8 cellular contexts compared by ENCODE assay signal in genomic region chrX:114344756-114345155, GRCh38.
DNase-seq lines count a peak whose midpoint lies in the region; ATAC-seq and TF ChIP-seq lines count a peak whose summit lies in the region.

No MANE protein-coding gene starts in this region.

- BruUV-seq in A673 (replicated peaks; lab: Mats Ljungman, UMichigan): no TSS peak

- peak; percentile 82 for DNase-seq in A673 (ENCODE audit: low spot score)
- peak; percentile 7 for DNase-seq in NCI-H2107 treated with DMSO at 0.1 percent for 48 hours (lab: John Stamatoyannopoulos, UW; ENCODE audit: unreplicated experiment)
- DNase-seq in chondrocyte (ENCODE audit: low spot score): no peak
- no peak for DNase-seq in osteocyte (ENCODE audit: extremely low spot score, unreplicated experiment)
- DNase-seq in T-helper 17 cell: no peak
- no peak for DNase-seq in stimulated activated effector memory CD8-positive, alpha-beta T cell treated with anti-CD3 and anti-CD28 coated beads, Interleukin-12 subunit alpha, Interleukin-12 subunit beta, amount 100 ng/mL, for 72 hours (ENCODE audit: low spot score in 2 of 2)

- POLR2A ChIA-PET in A673 (lab: Charles Lee; ENCODE audit: low non-redundant PET): no interaction called here

- H3K36me3 Mint-ChIP-seq in chondrocyte (ENCODE audit: low read depth) (no peaks in the 10 kb centered on the region), osteocyte (ENCODE audit: unreplicated experiment) (no peaks in the 10 kb centered on the region), T-helper 17 cell (ENCODE audit: low read depth) (no peaks in the 10 kb centered on the region)
- H3K36me3 Mint-ChIP-seq in stimulated activated effector memory CD8-positive, alpha-beta T cell treated with anti-CD3 and anti-CD28 coated beads, Interleukin-12 subunit alpha, Interleukin-12 subunit beta, amount 100 ng/mL, for 72 hours: no peaks in the 10 kb centered on the region

- no peak overlapping the region for H3K4me3 Mint-ChIP-seq in chondrocyte (ENCODE audit: unreplicated experiment)
- H3K4me3 Mint-ChIP-seq in osteocyte (ENCODE audit: unreplicated experiment): no peak overlapping the region
- H3K4me3 Mint-ChIP-seq in T-helper 17 cell: no peak overlapping the region
- no peak overlapping the region for H3K4me3 Mint-ChIP-seq in stimulated activated effector memory CD8-positive, alpha-beta T cell treated with anti-CD3 and anti-CD28 coated beads, Interleukin-12 subunit alpha, Interleukin-12 subunit beta, amount 100 ng/mL, for 72 hours

- no peaks in the 10 kb centered on the region for H3K27me3 ChIP-seq in A673 (replicated peaks; ENCODE audit: insufficient read depth, low read depth, low read length, poor library complexity)

- H3K9me3 Mint-ChIP-seq in chondrocyte (ENCODE audit: low read depth) (no peaks in the 10 kb centered on the region), osteocyte (ENCODE audit: unreplicated experiment) (no peaks in the 10 kb centered on the region)
- no peaks in the 10 kb centered on the region for H3K9me3 Mint-ChIP-seq in stimulated activated effector memory CD8-positive, alpha-beta T cell treated with anti-CD3 and anti-CD28 coated beads, Interleukin-12 subunit alpha, Interleukin-12 subunit beta, amount 100 ng/mL, for 72 hours

- CTCF ChIA-PET in A673 (lab: Charles Lee): no interaction called here

- intact Hi-C loops in A673 (cut with micrococcal nuclease; ENCODE audit: unreplicated experiment): no loop called here

- H3K27me3 Mint-ChIP-seq in chondrocyte (ENCODE audit: low read depth) (peaks cover 16% of the 10 kb centered on the region), osteocyte (ENCODE audit: unreplicated experiment) (peaks cover 2% of the 10 kb centered on the region), T-helper 17 cell (no peaks in the 10 kb centered on the region)

- ATAC-seq in HG02759 (IDR thresholded peaks at IDR 0.05; ENCODE audit: unreplicated experiment) (peak; percentile 85), T-helper 17 cell (no peak)
- no peak for ATAC-seq in stimulated activated effector memory CD8-positive, alpha-beta T cell treated with anti-CD3 and anti-CD28 coated beads, Interleukin-12 subunit alpha, Interleukin-12 subunit beta, amount 100 ng/mL, for 72 hours

- H3K9me3 ChIP-seq in A673 (ENCODE audit: low read depth, low read length, poor library complexity, severe bottlenecking) (no peaks in the 10 kb centered on the region), T-helper 17 cell (ENCODE audit: control insufficient read depth, low read length, poor library complexity, severe bottlenecking) (no peaks in the 10 kb centered on the region)

- no peaks in the 10 kb centered on the region for H3K4me1 ChIP-seq in A673 (ENCODE audit: insufficient read depth, low read length, poor library complexity, severe bottlenecking)

- H3K4me1 Mint-ChIP-seq in chondrocyte (ENCODE audit: low read depth): no peaks in the 10 kb centered on the region
- H3K4me1 Mint-ChIP-seq in osteocyte (ENCODE audit: unreplicated experiment): no peaks in the 10 kb centered on the region
- H3K4me1 Mint-ChIP-seq in T-helper 17 cell: no peaks in the 10 kb centered on the region
- H3K4me1 Mint-ChIP-seq in stimulated activated effector memory CD8-positive, alpha-beta T cell treated with anti-CD3 and anti-CD28 coated beads, Interleukin-12 subunit alpha, Interleukin-12 subunit beta, amount 100 ng/mL, for 72 hours: no peaks in the 10 kb centered on the region

- H3K27ac ChIP-seq in A673 (ENCODE audit: low read depth, low read length, poor library complexity, severe bottlenecking): no peak overlapping the region

- no peak overlapping the region for H3K4me3 ChIP-seq in A673 (ENCODE audit: low read depth, low read length, poor library complexity, severe bottlenecking)

- no peaks in the 10 kb centered on the region for H3K36me3 ChIP-seq in A673 (ENCODE audit: insufficient read depth, low read length, poor library complexity, severe bottlenecking)

- peak; percentile 82 for TF ChIP-seq CTCF in A673 (conservative IDR thresholded peaks at IDR 0.05; ENCODE audit: low read depth, low read length)
- TF ChIP-seq CTCF in GM12874 (IDR thresholded peaks at IDR 0.05; ENCODE audit: insufficient read depth, low read depth, low read length): peak; percentile 34; the same call in 1 of the 2 replicates
- TF ChIP-seq CTCF in chondrocyte (IDR thresholded peaks at IDR 0.05): peak; percentile 87
- peak; percentile 66 for TF ChIP-seq CTCF in osteocyte (IDR thresholded peaks at IDR 0.05)

- no peak overlapping the region for H3K27ac Mint-ChIP-seq in chondrocyte (ENCODE audit: unreplicated experiment)
- no peak overlapping the region for H3K27ac Mint-ChIP-seq in osteocyte (ENCODE audit: unreplicated experiment)
- H3K27ac Mint-ChIP-seq in T-helper 17 cell: no peak overlapping the region
- H3K27ac Mint-ChIP-seq in stimulated activated effector memory CD8-positive, alpha-beta T cell treated with anti-CD3 and anti-CD28 coated beads, Interleukin-12 subunit alpha, Interleukin-12 subunit beta, amount 100 ng/mL, for 72 hours: no peak overlapping the region

Comparison
In these comparisons a context has a peak if more than half of its experiments do, and no peak if none do; other contexts are left out.
1. DNase-seq: peak in A673 (single experiment) and NCI-H2107 treated with DMSO at 0.1 percent for 48 hours (single experiment); none in chondrocyte (single experiment), osteocyte (single experiment), T-helper 17 cell (0 of 3) and stimulated activated effector memory CD8-positive, alpha-beta T cell treated with anti-CD3 and anti-CD28 coated beads, Interleukin-12 subunit alpha, Interleukin-12 subunit beta, amount 100 ng/mL, for 72 hours (0 of 2).
2. CTCF ChIP-seq: peak in every context shown above with its lines; median percentile 87 in chondrocyte; 82 in A673; 66 in osteocyte; 34 in GM12874.